ENCODE assay signal across 8 cellular contexts in the genomic region with DNA sequence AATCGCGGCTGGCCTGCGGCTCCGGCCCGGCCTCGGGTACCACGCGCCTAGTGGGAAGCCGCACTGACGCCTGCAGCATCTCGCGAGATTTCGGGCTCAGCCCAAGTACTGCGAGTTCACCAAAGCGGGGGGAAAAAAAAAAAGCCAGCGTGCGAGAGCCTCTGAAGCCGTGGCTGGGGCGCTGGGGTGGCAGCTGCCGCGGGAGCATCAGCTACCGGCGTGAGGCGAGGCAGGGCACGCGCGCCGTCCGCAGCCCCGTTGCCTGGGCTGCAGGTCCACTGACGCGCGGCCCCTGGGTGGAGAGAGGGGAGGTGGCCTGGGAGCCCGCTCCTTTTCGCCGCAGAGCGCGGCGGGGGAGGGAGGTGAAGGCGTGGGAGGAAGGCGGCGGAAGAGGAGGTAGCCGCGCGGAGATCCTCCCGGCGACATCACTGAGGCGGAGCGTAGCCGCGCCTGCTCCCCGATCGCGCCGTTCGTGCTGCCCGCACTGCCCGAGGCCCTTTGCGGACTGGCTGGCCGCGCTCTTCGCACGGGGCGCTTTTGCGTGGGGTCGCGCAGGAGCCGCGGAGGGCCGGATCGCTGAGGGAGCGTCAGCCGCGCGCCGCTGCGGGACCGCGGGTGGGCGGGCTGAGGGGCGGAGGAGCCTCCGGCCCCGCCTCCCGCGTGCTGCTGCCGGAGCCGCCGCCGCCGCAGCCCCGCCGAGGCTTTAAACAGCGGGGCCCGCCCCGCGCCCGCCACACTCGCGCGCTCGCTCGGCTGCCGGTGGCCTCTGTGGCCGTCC. TPM values are rescaled to one million over a fixed set of nuclear protein-coding genes. Genes with fewer than 3 reads are reported as not detected.
DNase-seq lines count a peak whose midpoint lies in the region; ATAC-seq, FAIRE-seq and TF ChIP-seq lines count a peak whose summit lies in the region.

A gene (plus strand): TSS at position 734 of the 778 bp plus-strand sequence. CDS start 189 bp downstream, outside the sequence.

- TF ChIP-seq CTCF in D721Med (IDR thresholded peaks at IDR 0.05; ENCODE audit: insufficient read depth, missing control alignments) (no peak), OCI-LY3 (IDR thresholded peaks at IDR 0.05; ENCODE audit: low read depth, low read length) (no peak)

- H3K9ac ChIP-seq in HUES64 (ENCODE audit: low read depth, low read length): peak within 1 kb of the TSS; percentile 86
- peak within 1 kb of the TSS; percentile 97 for H3K9ac ChIP-seq in OCI-LY3 (ENCODE audit: low read length)

- H3K9me3 ChIP-seq in HUES64 (ENCODE audit: insufficient read depth, low read depth, low read length): no peaks in the 10 kb centered on the region
- no peaks in the 10 kb centered on the region for H3K9me3 ChIP-seq in OCI-LY3 (ENCODE audit: insufficient read depth, low read length)

- H3K4me1 ChIP-seq in HUES64 (ENCODE audit: insufficient read depth, low read length) (peaks cover 4% of the 10 kb centered on the region; the same call in 1 of the 2 replicates), OCI-LY3 (ENCODE audit: low read length) (peaks cover 31% of the 10 kb centered on the region)

- peak within 1 kb of the TSS; percentile 84 for H3K4me3 ChIP-seq in HUES64 (ENCODE audit: low read length)
- H3K4me3 ChIP-seq in OCI-LY3 (ENCODE audit: low read length): peak within 1 kb of the TSS; percentile 98

- under 1% methylated on average over 104 of the region's 104 CpGs for WGBS in HUES64

- H3K27ac ChIP-seq in HUES64 (ENCODE audit: low read depth, low read length): peak within 1 kb of the TSS; percentile 65
- peak within 1 kb of the TSS; percentile 85 for H3K27ac ChIP-seq in OCI-LY3 (ENCODE audit: low read length)

- DNase-seq in D721Med (ENCODE audit: insufficient read length, low spot score): peak; percentile 41
- peak; percentile 79 for DNase-seq in activated T-cell treated with anti-CD3 and anti-CD28 coated beads for 1 hour (ENCODE audit: low read depth)
- peak; percentile 74 for DNase-seq in epidermal melanocyte (ENCODE audit: insufficient read length, low spot score)
- DNase-seq in middle frontal gyrus (ENCODE audit: extremely low spot score, low spot score): peak; percentile 84
- peak; percentile 80 to 85 for DNase-seq in stimulated activated CD8-positive, alpha-beta memory T cell treated with anti-CD3 and anti-CD28 coated beads, Interleukin-2, amount 100 ng/mL, for 1 hour (ENCODE audit: low read depth in 2 of 2)

- peak within 1 kb of the TSS; percentile 98 for H3K4me2 ChIP-seq in OCI-LY3 (ENCODE audit: low read length)

- FAIRE-seq in D721Med (lab: Jason Lieb, UNC): no peak

- H3K27me3 ChIP-seq in HUES64 (ENCODE audit: insufficient read depth, low read length) (peaks cover 31% of the 10 kb centered on the region), OCI-LY3 (ENCODE audit: low read depth, low read length) (no peaks in the 10 kb centered on the region)

- peaks cover 74% of the 10 kb centered on the region for H3K79me2 ChIP-seq in OCI-LY3 (ENCODE audit: low read length)

- H3K36me3 ChIP-seq in HUES64 (ENCODE audit: insufficient read depth, low read length) (no peaks in the 10 kb centered on the region), OCI-LY3 (replicated peaks; ENCODE audit: low read depth, low read length) (peaks cover 12% of the 10 kb centered on the region)

- H4K20me1 ChIP-seq in OCI-LY3 (ENCODE audit: insufficient read depth, low read length): peaks cover 16% of the 10 kb centered on the region

- peak; percentile 58 for ATAC-seq in GM21515 (IDR thresholded peaks at IDR 0.05; ENCODE audit: unreplicated experiment)

- peak within 1 kb of the TSS; percentile 69 for H2AFZ ChIP-seq in OCI-LY3 (ENCODE audit: low read depth, low read length)

RNA-seq across cellular contexts. Expression of the gene that starts here (rescaled TPM):
- polyA plus RNA-seq in HUES64 (2013, experiment 1 of 2): 9.7 TPM
- polyA plus RNA-seq in HUES64 (2013, experiment 2 of 2): 8.4 TPM

Comparison
In these comparisons a context has a peak if more than half of its experiments do, and no peak if none do; other contexts are left out.
1. Peak in every context shown above with its lines: DNase-seq, ATAC-seq, H3K4me3 ChIP-seq and H3K27ac ChIP-seq.